ENCODE assay signal across 3 cellular contexts in the genomic region with DNA sequence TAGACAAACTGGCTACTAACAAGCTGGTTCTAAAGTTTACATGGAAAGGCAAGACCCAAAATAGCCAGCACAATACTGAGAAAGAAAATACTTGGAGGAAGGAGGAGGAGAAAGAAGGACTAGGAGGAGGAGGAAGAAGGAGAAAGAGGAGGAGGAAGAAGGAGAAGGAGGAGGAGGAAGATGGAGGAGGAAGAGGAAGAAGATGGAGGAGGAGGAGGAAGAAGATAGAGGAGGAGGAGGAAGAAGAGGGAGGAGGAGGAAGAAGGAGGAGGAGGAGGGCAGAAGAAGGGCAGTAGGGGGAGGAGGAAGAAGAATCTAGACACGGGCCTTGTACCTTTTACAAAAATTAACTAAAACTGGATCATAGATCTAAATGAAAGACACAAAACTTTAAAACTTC.
"Had no signal": no experiment of that assay in that cellular context is flagged by ENCODE, and none has a peak within 500 bp of the region (broad histone marks: within the 10 kb centered on the region; RNA-seq: fewer than 3 reads in every experiment).

No MANE protein-coding gene starts in this region.

- DNase-seq: GDM1, GF-D8 had no signal

- H3K4me3 ChIP-seq: GM12878 had no signal
